ENCODE assay signal across 11 cellular contexts in the genomic region with DNA sequence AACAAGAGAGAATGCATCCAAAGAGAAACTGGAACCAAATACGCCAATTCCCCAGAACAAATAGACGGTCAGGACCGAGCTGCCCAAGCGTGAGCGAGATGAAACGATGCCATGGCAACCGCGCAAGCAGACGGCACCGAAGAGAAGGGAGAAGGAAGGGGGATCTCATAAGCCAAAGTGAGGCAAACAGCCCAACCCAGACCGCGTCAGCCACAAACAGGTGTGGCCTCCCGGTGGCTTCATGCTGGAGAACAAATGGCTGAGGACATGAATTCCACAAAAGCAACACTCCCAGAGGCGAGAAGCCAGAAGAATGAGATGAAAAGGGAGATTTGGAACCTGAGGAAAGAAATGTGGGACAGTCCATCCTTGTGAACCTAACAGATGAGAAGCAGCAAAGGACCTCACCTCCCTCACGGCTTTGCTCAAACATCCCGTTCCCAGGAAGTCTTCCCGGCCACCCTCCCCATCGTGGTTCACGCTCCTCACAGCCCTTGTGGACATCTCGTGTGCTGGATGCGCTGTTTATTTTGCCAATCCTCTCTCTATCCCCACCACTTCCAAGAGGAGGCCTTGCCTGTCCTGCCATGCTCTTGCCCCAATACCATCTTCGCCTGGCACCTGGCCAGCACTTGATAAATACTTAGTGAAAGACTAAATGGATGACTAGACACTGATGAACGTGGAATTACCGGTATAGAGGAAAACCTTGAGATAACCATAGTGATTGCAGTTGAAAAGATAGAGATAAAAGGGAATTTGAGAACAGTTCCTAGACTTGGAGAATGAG.
DNase-seq lines count a peak whose midpoint lies in the region; ATAC-seq and TF ChIP-seq lines count a peak whose summit lies in the region.
"Had no signal": no experiment of that assay in that cellular context is flagged by ENCODE, and none has a peak within 500 bp of the region (broad histone marks: within the 10 kb centered on the region; RNA-seq: fewer than 3 reads in every experiment).

No MANE protein-coding gene starts in this region.

- H3K36me3 Mint-ChIP-seq in activated T-helper 17 cell treated with anti-CD3 and anti-CD28 coated beads, Interleukin-2, amount 50 U/mL, for 72 hours (ENCODE audit: low read depth), result no peaks in the 10 kb centered on the region

- H3K27me3 Mint-ChIP-seq in activated T-helper 17 cell treated with anti-CD3 and anti-CD28 coated beads, Interleukin-2, amount 50 U/mL, for 72 hours, result peaks cover 28% of the 10 kb centered on the region

- TF ChIP-seq POLR2A in erythroblast (IDR thresholded peaks at IDR 0.05; ENCODE audit: low read length), result no peak

- in situ Hi-C loops in Caki2 (cut with HindIII; ENCODE audit: low pct_unique_long_range_greater_than_20kb, low sequenced_read_pairs), result no loop called here

- peak overlapping the region; percentile 4 for H3K4me3 Mint-ChIP-seq in activated T-helper 17 cell treated with anti-CD3 and anti-CD28 coated beads, Interleukin-2, amount 50 U/mL, for 72 hours
- H3K4me3 Mint-ChIP-seq: GM23338 had no signal

- ATAC-seq in activated T-helper 17 cell treated with anti-CD3 and anti-CD28 coated beads, Interleukin-2, amount 50 U/mL, for 72 hours (replicated peaks), result no peak
- ATAC-seq in GM19455 (IDR thresholded peaks at IDR 0.05; ENCODE audit: unreplicated experiment), result no peak
- ATAC-seq: sciatic nerve had no signal

- DNase-seq in Caki2 (ENCODE audit: low read depth) (peak; percentile 62), NCI-H1417 treated with DMSO at 0.1 percent for 48 hours (lab: John Stamatoyannopoulos, UW) (peak; percentile 81), mesenteric fat pad (ENCODE audit: low spot score) (peak; percentile 83), EL (no peak), erythroblast (lab: John Stamatoyannopoulos, UW) (no peak), inferior parietal cortex (ENCODE audit: extremely low spot score) (no peak)
- DNase-seq: T-helper 9 cell had no signal

- peaks cover 4% of the 10 kb centered on the region for H3K4me1 Mint-ChIP-seq in activated T-helper 17 cell treated with anti-CD3 and anti-CD28 coated beads, Interleukin-2, amount 50 U/mL, for 72 hours
- H3K4me1 Mint-ChIP-seq: GM23338 had no signal

- H3K27ac Mint-ChIP-seq in activated T-helper 17 cell treated with anti-CD3 and anti-CD28 coated beads, Interleukin-2, amount 50 U/mL, for 72 hours, result no peak overlapping the region
- H3K27ac Mint-ChIP-seq: GM23338 had no signal

- no peaks in the 10 kb centered on the region for H3K9me3 Mint-ChIP-seq in activated T-helper 17 cell treated with anti-CD3 and anti-CD28 coated beads, Interleukin-2, amount 50 U/mL, for 72 hours

Comparison
In these comparisons a context has a peak if more than half of its experiments do, and no peak if none do; other contexts are left out.
1. DNase-seq: peak in Caki2 (single experiment), NCI-H1417 treated with DMSO at 0.1 percent for 48 hours (single experiment) and mesenteric fat pad (single experiment); none in EL (single experiment), erythroblast (0 of 2) and inferior parietal cortex (single experiment).